ENCODE assay signal across 25 cellular contexts in the genomic region with DNA sequence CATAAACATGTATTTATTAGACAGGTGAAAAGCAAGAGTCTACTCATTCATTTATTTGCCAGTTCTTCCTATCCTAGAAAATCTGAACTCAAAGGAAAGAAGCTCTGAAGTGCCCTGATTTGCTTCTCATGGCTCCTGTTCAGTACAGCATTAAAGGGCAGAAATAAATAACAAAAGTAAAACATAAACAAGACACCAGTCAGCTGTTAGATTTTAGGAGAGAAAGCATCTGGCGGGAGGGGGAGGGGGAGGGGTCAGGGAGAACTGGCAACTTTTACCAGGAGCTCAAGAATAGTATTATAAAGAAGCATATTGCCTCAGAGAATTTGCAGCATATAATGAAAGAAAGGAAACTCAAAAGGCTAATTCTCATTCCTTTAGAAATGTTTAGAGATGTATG.
"Had no signal": no experiment of that assay in that cellular context is flagged by ENCODE, and none has a peak within 500 bp of the region (broad histone marks: within the 10 kb centered on the region; RNA-seq: fewer than 3 reads in every experiment).

No MANE protein-coding gene starts in this region.

- H3K36me3 Mint-ChIP-seq: activated CD8-positive, alpha-beta memory T cell treated with anti-CD3 and anti-CD28 coated beads, Interleukin-2, amount 10 ng/mL, durations not matched to agents 7 days and 5 days; activated naive CD4-positive, alpha-beta T cell treated with anti-CD3 and anti-CD28 coated beads, Interleukin-2, amount 10 ng/mL, durations not matched to agents 7 days and 5 days had no signal

- H3K4me1 ChIP-seq: foreskin keratinocyte had no signal

- H3K9me3 Mint-ChIP-seq: activated CD4-positive, alpha-beta T cell treated with anti-CD3 and anti-CD28 coated beads, Interleukin-2, amount 10 ng/mL, durations not matched to agents 7 days and 5 days; activated CD8-positive, alpha-beta T cell treated with anti-CD3 and anti-CD28 coated beads for 36 hours; activated naive CD4-positive, alpha-beta T cell treated with anti-CD3 and anti-CD28 coated beads, Interleukin-2, amount 10 ng/mL, durations not matched to agents 7 days and 5 days; nephron progenitor cell; stimulated activated naive CD8-positive, alpha-beta T cell treated with anti-CD3 and anti-CD28 coated beads, Interleukin-15, Interleukin-2, amounts not matched to agents 100 ng/mL and 50 ng/mL, for 24 hours had no signal

- H3K27me3 ChIP-seq: cardiac muscle cell, foreskin keratinocyte, vagina had no signal

- H2AFZ ChIP-seq: parathyroid adenoma had no signal

- H3K36me3 ChIP-seq: cardiac muscle cell, vagina, WERI-Rb-1 had no signal

- H3K27ac Mint-ChIP-seq: activated CD4-positive, alpha-beta T cell treated with anti-CD3 and anti-CD28 coated beads, Interleukin-2, amount 10 ng/mL, durations not matched to agents 7 days and 5 days; activated CD8-positive, alpha-beta memory T cell treated with anti-CD3 and anti-CD28 coated beads, Interleukin-2, amount 10 ng/mL, durations not matched to agents 7 days and 5 days; activated CD8-positive, alpha-beta T cell treated with anti-CD3 and anti-CD28 coated beads for 36 hours; activated naive CD4-positive, alpha-beta T cell treated with anti-CD3 and anti-CD28 coated beads, Interleukin-2, amount 10 ng/mL, durations not matched to agents 7 days and 5 days; stimulated activated naive CD8-positive, alpha-beta T cell treated with anti-CD3 and anti-CD28 coated beads, Interleukin-15, Interleukin-2, amounts not matched to agents 100 ng/mL and 50 ng/mL, for 24 hours had no signal

- H3K4me3 ChIP-seq: cardiac muscle cell, left ventricle myocardium inferior, skin epidermis, vagina had no signal

- H3K79me2 ChIP-seq: parathyroid adenoma had no signal

- H3K4me3 Mint-ChIP-seq: activated CD4-positive, alpha-beta T cell treated with anti-CD3 and anti-CD28 coated beads, Interleukin-2, amount 10 ng/mL, durations not matched to agents 7 days and 5 days; activated CD8-positive, alpha-beta memory T cell treated with anti-CD3 and anti-CD28 coated beads, Interleukin-2, amount 10 ng/mL, durations not matched to agents 7 days and 5 days; activated CD8-positive, alpha-beta T cell treated with anti-CD3 and anti-CD28 coated beads for 36 hours; activated naive CD4-positive, alpha-beta T cell treated with anti-CD3 and anti-CD28 coated beads, Interleukin-2, amount 10 ng/mL, durations not matched to agents 7 days and 5 days; nephron progenitor cell; stimulated activated naive CD8-positive, alpha-beta T cell treated with anti-CD3 and anti-CD28 coated beads, Interleukin-15, Interleukin-2, amounts not matched to agents 100 ng/mL and 50 ng/mL, for 24 hours had no signal

- DNase-seq: activated CD4-positive, alpha-beta T cell treated with anti-CD3 and anti-CD28 coated beads, Interleukin-2, amount 10 ng/mL, durations not matched to agents 7 days and 5 days; activated CD4-positive, CD25-positive, alpha-beta regulatory T cell treated with anti-CD3 and anti-CD28 coated beads, Interleukin-2, amount 50 U/mL, for 72 hours; activated CD8-positive, alpha-beta memory T cell treated with anti-CD3 and anti-CD28 coated beads, Interleukin-2, amount 10 ng/mL, durations not matched to agents 7 days and 5 days; activated CD8-positive, alpha-beta T cell treated with anti-CD3 and anti-CD28 coated beads for 36 hours; activated effector memory CD4-positive, alpha-beta T cell treated with anti-CD3 and anti-CD28 coated beads, Interleukin-2, amount 50 U/mL, for 16 hours; activated naive CD4-positive, alpha-beta T cell treated with anti-CD3 and anti-CD28 coated beads, Interleukin-2, amount 10 ng/mL, durations not matched to agents 7 days and 5 days; activated T-cell treated with anti-CD3 and anti-CD28 coated beads for 4 hours; amygdala; cortex of kidney; foreskin keratinocyte; hippocampal formation; kidney glomerular epithelial cell; left ventricle myocardium inferior; midbrain; nephron progenitor cell; nucleus accumbens; right cardiac atrium; stimulated activated CD4-positive, alpha-beta T cell treated with anti-CD3 and anti-CD28 coated beads, Interleukin-1b, Interleukin-23, amount 100 ng/mL, for 48 hours; trophoblast cell; WERI-Rb-1 had no signal

- H3K9ac ChIP-seq: parathyroid adenoma had no signal

- H3K9me3 ChIP-seq: left ventricle myocardium inferior, vagina had no signal

- H3K4me1 Mint-ChIP-seq: activated CD4-positive, alpha-beta T cell treated with anti-CD3 and anti-CD28 coated beads, Interleukin-2, amount 10 ng/mL, durations not matched to agents 7 days and 5 days; activated CD8-positive, alpha-beta memory T cell treated with anti-CD3 and anti-CD28 coated beads, Interleukin-2, amount 10 ng/mL, durations not matched to agents 7 days and 5 days; activated naive CD4-positive, alpha-beta T cell treated with anti-CD3 and anti-CD28 coated beads, Interleukin-2, amount 10 ng/mL, durations not matched to agents 7 days and 5 days had no signal

- H3K27me3 Mint-ChIP-seq: activated CD4-positive, alpha-beta T cell treated with anti-CD3 and anti-CD28 coated beads, Interleukin-2, amount 10 ng/mL, durations not matched to agents 7 days and 5 days; activated CD8-positive, alpha-beta memory T cell treated with anti-CD3 and anti-CD28 coated beads, Interleukin-2, amount 10 ng/mL, durations not matched to agents 7 days and 5 days; activated CD8-positive, alpha-beta T cell treated with anti-CD3 and anti-CD28 coated beads for 36 hours; activated naive CD4-positive, alpha-beta T cell treated with anti-CD3 and anti-CD28 coated beads, Interleukin-2, amount 10 ng/mL, durations not matched to agents 7 days and 5 days; stimulated activated naive CD8-positive, alpha-beta T cell treated with anti-CD3 and anti-CD28 coated beads, Interleukin-15, Interleukin-2, amounts not matched to agents 100 ng/mL and 50 ng/mL, for 24 hours had no signal

- H3K27ac ChIP-seq: cardiac muscle cell, foreskin keratinocyte, left ventricle myocardium inferior, parathyroid adenoma, skin epidermis, vagina, WERI-Rb-1 had no signal

- ATAC-seq: activated CD8-positive, alpha-beta memory T cell treated with anti-CD3 and anti-CD28 coated beads, Interleukin-2, amount 10 ng/mL, durations not matched to agents 7 days and 5 days; activated CD8-positive, alpha-beta T cell treated with anti-CD3 and anti-CD28 coated beads for 36 hours; foreskin keratinocyte; right cardiac atrium had no signal
